20 cellular contexts compared by ENCODE assay signal in genomic region chr13:37621811-37622361, GRCh38. TPM values are rescaled to one million over a fixed set of nuclear protein-coding genes. Genes with fewer than 3 reads are reported as not detected.
DNase-seq lines count a peak whose midpoint lies in the region; ATAC-seq and TF ChIP-seq lines count a peak whose summit lies in the region.
"Had no signal": no experiment of that assay in that cellular context is flagged by ENCODE, and none has a peak within 500 bp of the region (broad histone marks: within the 10 kb centered on the region; RNA-seq: fewer than 3 reads in every experiment).

No MANE protein-coding gene starts in this region.

- no peak overlapping the region for H3K4me3 ChIP-seq in fibroblast of mammary gland (ENCODE audit: control insufficient read depth, low read depth, low read length)
- H3K4me3 ChIP-seq: dorsolateral prefrontal cortex, GM12878, lower lobe of right lung had no signal

- ATAC-seq in GM18520 (IDR thresholded peaks at IDR 0.05; ENCODE audit: unreplicated experiment), result no peak
- ATAC-seq in GM21528 (IDR thresholded peaks at IDR 0.05; ENCODE audit: low FRiP score, unreplicated experiment), result no peak
- ATAC-seq: esophagus mucosa, GM12878, lower lobe of right lung, natural killer cell, WTC11 had no signal

- DNase-seq in EL (peak; percentile 85), NCI-H69 (lab: John Stamatoyannopoulos, UW) (peak; percentile 86), fibroblast of mammary gland (ENCODE audit: low read depth) (peak; percentile 97), renal cortical epithelial cell (ENCODE audit: low read depth) (peak; percentile 11), NCI-H2227 (lab: John Stamatoyannopoulos, UW; ENCODE audit: unreplicated experiment) (no peak)
- DNase-seq in activated naive CD4-positive, alpha-beta T cell treated with anti-CD3 and anti-CD28 coated beads, Interleukin-2, amount 50 U/mL, for 16 hours, result no peak
- DNase-seq: activated effector memory CD4-positive, alpha-beta T cell treated with Interleukin-2 at 50 U/mL for 16 hours; anterior cingulate cortex; CD4-positive, CD25-positive, alpha-beta regulatory T cell; dorsolateral prefrontal cortex; H9; lower lobe of right lung; natural killer cell; NCI-H2081; T-helper 1 cell had no signal

- TF ChIP-seq CTCF in fibroblast of mammary gland (conservative IDR thresholded peaks at IDR 0.05; ENCODE audit: control insufficient read depth, insufficient read depth, low read depth, low read length), result no peak

RNA-seq across cellular contexts. Expression of gene POSTN, which starts 23.3 kb away (rescaled TPM):
- total RNA-seq in renal cortical epithelial cell, result 1.2 and 1.6 TPM in 2 replicates
- total RNA-seq: CD4-positive, CD25-positive, alpha-beta regulatory T cell; natural killer cell had no signal

Comparison
In these comparisons a context has a peak if more than half of its experiments do, and no peak if none do; other contexts are left out.
1. DNase-seq: peak in EL (single experiment), NCI-H69 (single experiment), fibroblast of mammary gland (single experiment) and renal cortical epithelial cell (single experiment); none in NCI-H2227 (single experiment) and activated naive CD4-positive, alpha-beta T cell treated with anti-CD3 and anti-CD28 coated beads, Interleukin-2, amount 50 U/mL, for 16 hours (single experiment).